Comparison of ENCODE assay signal across 8 cellular contexts in genomic region chr5:43020294-43020711, GRCh38. TPM values are rescaled to one million over a fixed set of nuclear protein-coding genes. Genes with fewer than 3 reads are reported as not detected.
DNase-seq lines count a peak whose midpoint lies in the region; ATAC-seq, FAIRE-seq and TF ChIP-seq lines count a peak whose summit lies in the region.

No MANE protein-coding gene starts in this region.

- peak; percentile 84 for DNase-seq in NOMO-1 treated with dmso at 0.1 percent for 144 hours (lab: John Stamatoyannopoulos, UW; ENCODE audit: unreplicated experiment)
- no peak for DNase-seq in NOMO-1 treated with DMSO at 0.1 percent for 48 hours (lab: John Stamatoyannopoulos, UW; ENCODE audit: unreplicated experiment)
- DNase-seq in NCI-H2029 treated with DMSO at 0.1 percent for 48 hours (lab: John Stamatoyannopoulos, UW), result peak; percentile 81
- DNase-seq in amniotic epithelial cell (ENCODE audit: low read depth), result peak; percentile 65
- DNase-seq in lung (ENCODE audit: low spot score), result no peak
- no peak for DNase-seq in transverse colon
- DNase-seq in H54 (ENCODE audit: insufficient read length, low spot score), result no peak

- H3K36me3 ChIP-seq in lung (ENCODE audit: control insufficient read depth in 2 of 2, insufficient read depth in 2 of 2, low read length in 2 of 2) (no peaks in the 10 kb centered on the region), transverse colon (no peaks in the 10 kb centered on the region)

- no peak for TF ChIP-seq POLR2A in transverse colon (IDR thresholded peaks at IDR 0.05)
- TF ChIP-seq POLR2A in H54 (IDR thresholded peaks at IDR 0.05; ENCODE audit: low read depth, low read length), result no peak

- FAIRE-seq in H54 (lab: Jason Lieb, UNC), result no peak

- no peak for TF ChIP-seq EP300 in transverse colon (IDR thresholded peaks at IDR 0.05; ENCODE audit: low read depth)

- ATAC-seq in HG02588 (IDR thresholded peaks at IDR 0.05; ENCODE audit: unreplicated experiment) (peak; percentile 3), lung (ENCODE audit: insufficient read depth, low FRiP score) (no peak)

- no peaks in the 10 kb centered on the region for H3K27me3 ChIP-seq in lung (ENCODE audit: control insufficient read depth, insufficient read depth)
- H3K27me3 ChIP-seq in transverse colon, result peaks cover 83% of the 10 kb centered on the region

- H3K4me3 ChIP-seq in lung (no peak overlapping the region), transverse colon (peak overlapping the region in 3 of 4 donors; percentile 49 to 61 (median 54))

- peaks cover 0 to 11% of the 10 kb centered on the region in 2 donors for H3K9me3 ChIP-seq in lung (ENCODE audit: control insufficient read depth in 2 of 2, insufficient read depth in 1 of 2, low read length in 1 of 2)
- H3K9me3 ChIP-seq in transverse colon, result no peaks in the 10 kb centered on the region

- H3K27ac ChIP-seq in lung (ENCODE audit: low read depth in 1 of 2, low read length in 1 of 2) (peak overlapping the region; percentile 38 to 87), transverse colon (peak overlapping the region; percentile 92 to 97 (median 94))

- whole genome bisulfite sequencing in lung, 2 donors, result 10 to 23% methylated on average over 14 of the region's 14 CpGs
- 9 to 10% methylated on average over 9 to 14 of the region's 14 CpGs for WGBS in transverse colon (ENCODE audit: low coverage in 1 of 2), 2 donors

- H3K4me1 ChIP-seq in lung (ENCODE audit: control insufficient read depth in 2 of 2, insufficient read depth in 2 of 2, low read length in 2 of 2) (peaks cover 3% of the 10 kb centered on the region in 2 donors), transverse colon (peaks cover 0 to 27% (median 6%) of the 10 kb centered on the region in 4 donors)

- in situ Hi-C loops in transverse colon (cut with MboI; ENCODE audit: low pct_ligation_motif_present in 1 of 4, low pct_unique_long_range_greater_than_20kb in 1 of 4, low sequenced_read_pairs in 3 of 4), result no loop called here

- TF ChIP-seq CTCF in lung (IDR thresholded peaks at IDR 0.05; ENCODE audit: control extremely low read depth, extremely low read depth) (no peak), transverse colon (IDR thresholded peaks at IDR 0.05) (no peak)

- intact Hi-C loops in transverse colon (cut with DNase I; ENCODE audit: low total_unique reads), result no loop called here

RNA-seq across cellular contexts. Expression of gene ANXA2R, which starts 19.8 kb away (rescaled TPM):
- total RNA-seq in lung (1 to 10 TPM; 4.0 to 5.2 TPM), transverse colon (1 to 10 TPM in 2 of 4 donors, under 1 TPM in 2; 0.75 to 4.4 (median 2.0) TPM)
- 1 to 10 TPM; 4.4 to 5.2 TPM for polyA plus RNA-seq in lung

Comparison
In these comparisons a context has a peak if more than half of its experiments do, and no peak if none do; other contexts are left out.
1. DNase-seq: peak in NOMO-1 treated with dmso at 0.1 percent for 144 hours (single experiment), NCI-H2029 treated with DMSO at 0.1 percent for 48 hours (single experiment) and amniotic epithelial cell (single experiment); none in NOMO-1 treated with DMSO at 0.1 percent for 48 hours (single experiment), lung (single experiment), transverse colon (single experiment) and H54 (single experiment).